Comparison of ENCODE assay signal across 8 cellular contexts in the genomic region with DNA sequence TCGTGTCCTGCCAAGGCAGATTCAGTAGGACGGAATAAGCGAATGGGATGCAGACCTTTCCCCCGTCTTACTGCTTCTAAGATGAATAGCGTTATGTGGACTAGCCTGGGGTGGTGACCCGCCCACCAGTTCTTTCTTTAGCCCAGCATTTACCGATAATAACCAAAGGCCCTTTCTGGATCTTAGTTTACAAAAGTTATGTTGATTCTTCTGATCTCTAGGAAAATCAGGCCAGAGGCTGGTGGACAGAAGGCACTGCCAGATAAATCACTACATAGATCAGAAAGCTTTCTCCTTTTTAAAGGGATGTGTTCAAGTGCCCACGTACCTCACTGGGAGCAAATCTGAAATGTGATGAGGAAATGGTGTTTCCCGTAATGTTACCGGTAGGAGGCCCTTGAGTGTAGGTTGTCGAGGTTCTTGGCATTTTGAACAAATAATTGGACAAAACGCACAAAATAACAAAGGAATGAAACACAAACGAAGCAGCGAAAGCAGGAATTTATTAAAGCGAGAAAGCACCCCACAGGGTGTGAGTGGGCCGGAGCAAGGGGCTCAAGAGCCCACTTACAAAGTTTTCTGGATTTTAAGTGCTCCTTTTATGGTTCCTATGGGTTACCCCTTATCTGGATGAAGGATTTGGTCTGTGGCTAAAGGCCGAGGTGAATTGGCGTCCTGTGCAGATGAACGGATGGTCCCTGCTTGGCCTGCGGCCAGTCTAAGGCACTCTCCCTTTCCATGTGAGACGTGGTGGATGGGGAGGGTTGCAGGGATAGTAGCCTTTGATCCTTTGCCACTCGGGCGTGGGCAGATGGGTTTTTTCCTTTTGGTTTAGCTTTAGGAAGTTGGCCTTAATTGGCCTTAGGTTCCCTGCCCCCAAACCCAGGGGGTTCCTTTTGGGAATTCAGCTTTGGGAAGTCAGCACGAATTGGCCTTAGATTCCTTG. TPM values are rescaled to one million over a fixed set of nuclear protein-coding genes. Genes with fewer than 3 reads are reported as not detected.
DNase-seq lines count a peak whose midpoint lies in the region; ATAC-seq and TF ChIP-seq lines count a peak whose summit lies in the region.

No MANE protein-coding gene starts in this region.

- H3K27ac ChIP-seq in cardiac muscle cell, result peak overlapping the region; percentile 85
- peak overlapping the region; percentile 81 to 94 (median 86) for H3K27ac ChIP-seq in Peyer's patch
- H3K27ac ChIP-seq in ectodermal cell (ENCODE audit: insufficient read depth, low read depth, low read length, poor library complexity, severe bottlenecking), result no peak overlapping the region

- H3K4me3 Mint-ChIP-seq in nephron, result peak overlapping the region; percentile 96 to 99 (median 97)

- H3K9me3 Mint-ChIP-seq in nephron, result no peaks in the 10 kb centered on the region

- DNase-seq in cardiac muscle cell (ENCODE audit: low read depth in 1 of 2, low spot score in 1 of 2) (peak; percentile 5 to 55), Right ventricle myocardium inferior (ENCODE audit: missing footprints) (no peak), Peyer's patch (no peak), MV-4-11 (lab: John Stamatoyannopoulos, UW) (no peak)

- peak; percentile 27 for TF ChIP-seq CTCF in cardiac muscle cell (IDR thresholded peaks at IDR 0.05; ENCODE audit: low read depth, low read length)
- peak in 3 of 6 experiments; percentile 12 to 33 (median 20) for TF ChIP-seq CTCF in Peyer's patch (IDR thresholded peaks at IDR 0.05)
- TF ChIP-seq CTCF in nephron (IDR thresholded peaks at IDR 0.05; ENCODE audit: unreplicated experiment in 3 of 3), result no peak

- H3K27ac Mint-ChIP-seq in nephron, result peak overlapping the region; percentile 96 to 98 (median 98)

- no peak for ATAC-seq in Right ventricle myocardium inferior
- no peak for ATAC-seq in GM21528 (IDR thresholded peaks at IDR 0.05; ENCODE audit: low FRiP score, unreplicated experiment)
- no peak for ATAC-seq in GM18867 (IDR thresholded peaks at IDR 0.05; ENCODE audit: unreplicated experiment)

- H3K4me3 ChIP-seq in cardiac muscle cell (peak overlapping the region; percentile 70), Peyer's patch (peak overlapping the region; percentile 74 to 95 (median 86)), ectodermal cell (ENCODE audit: insufficient read depth, low read depth, low read length) (peak overlapping the region; percentile 67)

- peaks cover 45% of the 10 kb centered on the region for H3K4me1 Mint-ChIP-seq in nephron

- H3K27me3 Mint-ChIP-seq in nephron (ENCODE audit: low read depth), result no peaks in the 10 kb centered on the region

- no peaks in the 10 kb centered on the region for H3K36me3 Mint-ChIP-seq in nephron (ENCODE audit: low read depth)

- H3K27me3 ChIP-seq in cardiac muscle cell (no peaks in the 10 kb centered on the region), Peyer's patch (no peaks in the 10 kb centered on the region), ectodermal cell (ENCODE audit: control insufficient read depth, insufficient read depth, low read length, poor library complexity, severe bottlenecking) (no peaks in the 10 kb centered on the region)

- H3K4me1 ChIP-seq in cardiac muscle cell (ENCODE audit: low read depth) (peaks cover 23% of the 10 kb centered on the region), Peyer's patch (peaks cover 0 to 39% (median 19%) of the 10 kb centered on the region in 4 donors), ectodermal cell (ENCODE audit: control insufficient read depth, insufficient read depth, low read length) (peaks cover 13% of the 10 kb centered on the region)

- no peak for TF ChIP-seq POLR2A in Peyer's patch (IDR thresholded peaks at IDR 0.05)

- no peaks in the 10 kb centered on the region for H3K9me3 ChIP-seq in cardiac muscle cell (ENCODE audit: low read depth)
- H3K9me3 ChIP-seq in Peyer's patch, result no peaks in the 10 kb centered on the region
- H3K9me3 ChIP-seq in ectodermal cell (ENCODE audit: control insufficient read depth, low read length), result no peaks in the 10 kb centered on the region

- WGBS in ectodermal cell, 2 experiments, result 9 to 12% methylated on average over 23 to 24 of the region's 24 CpGs

- intact Hi-C loops in Right ventricle myocardium inferior (cut with DNase I), result no loop called here

- H3K36me3 ChIP-seq in cardiac muscle cell (no peaks in the 10 kb centered on the region), Peyer's patch (no peaks in the 10 kb centered on the region), ectodermal cell (ENCODE audit: control insufficient read depth, insufficient read depth, low read length) (no peaks in the 10 kb centered on the region)

RNA-seq across cellular contexts. Expression of a gene that starts 1.0 kb away (rescaled TPM):
- total RNA-seq in cardiac muscle cell, result 35.7 and 36.5 TPM in 2 replicates
- 36.9 and 37.0 TPM in 2 replicates for polyA plus RNA-seq in cardiac muscle cell
- 90.7 TPM for total RNA-seq in Right ventricle myocardium inferior
- total RNA-seq in Peyer's patch, result 100 to 1,000 TPM in 1 of 4 donors, 10 to 100 TPM in 3; 65.6 to 122 (median 83.8) TPM
- 83.4 TPM for polyA plus RNA-seq in ectodermal cell (2013, experiment 1 of 4)
- polyA plus RNA-seq in ectodermal cell (2013, experiment 2 of 4), result 81.4 TPM
- 58.3 TPM for polyA plus RNA-seq in ectodermal cell (2013, experiment 3 of 4)
- 65.8 TPM for polyA plus RNA-seq in ectodermal cell (2013, experiment 4 of 4)

RNA-seq across cellular contexts. Expression of a gene that starts 3.1 kb away (rescaled TPM):
- total RNA-seq in cardiac muscle cell (115 and 126 TPM in 2 replicates), Right ventricle myocardium inferior (66.7 TPM), Peyer's patch (100 to 1,000 TPM in 1 of 4 donors, 10 to 100 TPM in 3; 56.3 to 137 (median 78.0) TPM)
- polyA plus RNA-seq in cardiac muscle cell, result 181 and 187 TPM in 2 replicates
- 96.1 TPM for polyA plus RNA-seq in ectodermal cell (2013, experiment 1 of 4)
- 90.8 TPM for polyA plus RNA-seq in ectodermal cell (2013, experiment 2 of 4)
- 98.4 TPM for polyA plus RNA-seq in ectodermal cell (2013, experiment 3 of 4)
- polyA plus RNA-seq in ectodermal cell (2013, experiment 4 of 4), result 102 TPM

RNA-seq across cellular contexts. Expression of a gene that starts 50.5 kb away (rescaled TPM):
- 0.70 and 1.4 TPM in 2 replicates for total RNA-seq in cardiac muscle cell
- 0.51 TPM in 1 of 2 replicates, not detected in the other for polyA plus RNA-seq in cardiac muscle cell
- total RNA-seq in Right ventricle myocardium inferior, result 47.9 TPM
- 100 to 1,000 TPM in 2 of 4 donors, 10 to 100 TPM in 2; 64.6 to 189 (median 125) TPM for total RNA-seq in Peyer's patch
- 3.2 TPM for polyA plus RNA-seq in ectodermal cell (2013, experiment 1 of 4)
- polyA plus RNA-seq in ectodermal cell (2013, experiment 2 of 4), result 3.6 TPM
- 4.1 TPM for polyA plus RNA-seq in ectodermal cell (2013, experiment 3 of 4)
- polyA plus RNA-seq in ectodermal cell (2013, experiment 4 of 4), result 4.2 TPM

RNA-seq across cellular contexts. Expression of a gene that starts 54.8 kb away (rescaled TPM):
- total RNA-seq in cardiac muscle cell (1.5 and 2.1 TPM in 2 replicates), Right ventricle myocardium inferior (7.4 TPM), Peyer's patch (10 to 100 TPM in 1 of 4 donors, under 1 TPM in 2, not detected in 1; 0.38 to 13.2 (median 0.40) TPM)
- polyA plus RNA-seq in cardiac muscle cell, result 0.59 and 2.0 TPM in 2 replicates
- 1.6 TPM for polyA plus RNA-seq in ectodermal cell (2013, experiment 1 of 4)
- polyA plus RNA-seq in ectodermal cell (2013, experiment 2 of 4), result 2.3 TPM
- polyA plus RNA-seq in ectodermal cell (2013, experiment 3 of 4), result 1.7 TPM
- polyA plus RNA-seq in ectodermal cell (2013, experiment 4 of 4), result 1.3 TPM

Comparison
In these comparisons a context has a peak if more than half of its experiments do, and no peak if none do; other contexts are left out.
1. DNase-seq: peak in cardiac muscle cell (2 of 2); none in Right ventricle myocardium inferior (single experiment), Peyer's patch (0 of 3) and MV-4-11 (single experiment).
2. RNA of a gene that starts 50.5 kb away (total RNA-seq): 64.6 to 189 TPM in Peyer's patch and 47.9 TPM in Right ventricle myocardium inferior (single experiment); 0.70 to 1.4 TPM in cardiac muscle cell; every median in the first group is over 10 times any median in the second.
3. Peak in every context shown above with its lines, with median percentiles within 50 percentile points of each other: H3K4me3 ChIP-seq.